In the genomic region with DNA sequence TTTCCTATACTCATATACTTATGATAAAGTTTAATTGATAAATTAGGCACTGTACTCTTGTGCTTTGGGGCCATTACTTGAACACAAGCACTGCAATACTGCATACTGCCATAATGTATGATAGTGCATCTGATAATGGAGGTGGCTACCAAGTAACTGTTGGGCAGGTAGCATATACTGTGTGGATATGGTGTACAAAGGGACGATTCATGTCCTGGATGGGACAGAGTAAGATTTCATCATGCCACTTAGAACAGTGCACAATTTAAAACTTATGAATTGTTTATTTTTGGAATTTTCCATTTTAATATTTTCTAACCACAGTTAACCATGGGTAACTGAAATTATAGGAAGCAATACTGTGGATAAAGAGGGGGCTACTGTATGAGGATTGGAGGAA, we compare ENCODE assay signal across 31 cellular contexts.
"Had no signal": no experiment of that assay in that cellular context is flagged by ENCODE, and none has a peak within 500 bp of the region (broad histone marks: within the 10 kb centered on the region; RNA-seq: fewer than 3 reads in every experiment).

No MANE protein-coding gene starts in this region.

- DNase-seq: hippocampal formation; kidney glomerular epithelial cell; left cardiac atrium; lower lobe of right lung; mammary epithelial cell; mesenchymal stem cell; naive B cell; natural killer cell; nephron progenitor cell; occipital lobe; psoas muscle; right lobe of liver; stimulated activated CD4-positive, alpha-beta T cell treated with anti-CD3 and anti-CD28 coated beads, Interleukin-1b, Interleukin-23, amount 100 ng/mL, for 48 hours; stimulated activated CD4-positive, alpha-beta T cell treated with anti-CD3 and anti-CD28 coated beads, Interleukin-2, amount 100 ng/mL, for 48 hours; stimulated activated CD4-positive, alpha-beta T cell treated with anti-CD3 and anti-CD28 coated beads, Interleukin-4, amount 100 ng/mL, for 4 hours; stimulated activated CD8-positive, alpha-beta memory T cell treated with anti-CD3 and anti-CD28 coated beads, Interleukin-4, amount 100 ng/mL, for 48 hours; stimulated activated naive CD4-positive, alpha-beta T cell treated with Interleukin-2 at 50 U/mL for 16 hours; tibial artery; trophoblast cell; upper lobe of right lung; uterus had no signal

- H3K9me3 ChIP-seq: lower lobe of right lung, neutrophil, right atrium auricular region, right lobe of liver, suprapubic skin, thoracic aorta, tibial artery, upper lobe of right lung, uterus had no signal

- H2AFZ ChIP-seq: neural progenitor cell, parathyroid adenoma had no signal

- H3K27me3 Mint-ChIP-seq: naive B cell; stimulated activated memory B cell treated with anti-CD40 and anti-IgM and Interleukin-4, amounts not matched to agents 10 μg/mL and 1 μg/mL and 100 μg/mL, for 72 hours had no signal

- H3K36me3 ChIP-seq: uterus had no signal

- H3K4me1 Mint-ChIP-seq: nephron progenitor cell, neural progenitor cell had no signal

- FAIRE-seq: keratinocyte had no signal

- H3K9ac ChIP-seq: neural progenitor cell, parathyroid adenoma had no signal

- H3K27ac Mint-ChIP-seq: natural killer cell; nephron progenitor cell; neural progenitor cell; stimulated activated memory B cell treated with anti-CD40 and anti-IgM and Interleukin-4, amounts not matched to agents 10 μg/mL and 1 μg/mL and 100 μg/mL, for 72 hours had no signal

- H3K4me1 ChIP-seq: lower lobe of right lung, neural progenitor cell, parathyroid adenoma, psoas muscle, right atrium auricular region, right lobe of liver, suprapubic skin, tibial artery, upper lobe of right lung, uterus had no signal

- H3K4me2 ChIP-seq: neural progenitor cell, smooth muscle cell had no signal

- H3K4me3 ChIP-seq: lower lobe of right lung, neural progenitor cell, psoas muscle, right atrium auricular region, right lobe of liver, smooth muscle cell, suprapubic skin, thoracic aorta, tibial artery, upper lobe of right lung, uterus had no signal

- H3K4me3 Mint-ChIP-seq: naive B cell; natural killer cell; nephron progenitor cell; neural progenitor cell; stimulated activated memory B cell treated with anti-CD40 and anti-IgM and Interleukin-4, amounts not matched to agents 10 μg/mL and 1 μg/mL and 100 μg/mL, for 72 hours had no signal

- H3K27me3 ChIP-seq: neural progenitor cell, neutrophil, right atrium auricular region, right lobe of liver, suprapubic skin, tibial artery, upper lobe of right lung, uterus had no signal

- H3K9me3 Mint-ChIP-seq: natural killer cell had no signal

- H3K27ac ChIP-seq: lower lobe of right lung, neural progenitor cell, neutrophil, parathyroid adenoma, psoas muscle, right atrium auricular region, right lobe of liver, suprapubic skin, thoracic aorta, tibial artery, upper lobe of right lung, uterus had no signal

- ATAC-seq: left cardiac atrium; left lobe of liver; lower lobe of right lung; natural killer cell; right lobe of liver; stimulated activated memory B cell treated with anti-CD40 and anti-IgM and Interleukin-4, amounts not matched to agents 10 μg/mL and 1 μg/mL and 100 μg/mL, for 72 hours; upper lobe of right lung had no signal
